8 cellular contexts compared by ENCODE assay signal in genomic region chr7:75914655-75915415, GRCh38. TPM values are rescaled to one million over a fixed set of nuclear protein-coding genes. Genes with fewer than 3 reads are reported as not detected.
DNase-seq lines count a peak whose midpoint lies in the region; ATAC-seq and TF ChIP-seq lines count a peak whose summit lies in the region.

Gene POR (plus strand): TSS chr7:75915155. CDS start chr7:75954002, 38,847 bp downstream.

- H3K9me3 ChIP-seq in SK-N-MC (ENCODE audit: low read depth, low read length) (no peaks in the 10 kb centered on the region), gastroesophageal sphincter (no peaks in the 10 kb centered on the region)

- TF ChIP-seq CTCF in HFF-Myc (IDR thresholded peaks at IDR 0.05; ENCODE audit: low read depth, low read length, missing control alignments) (no peak), gastroesophageal sphincter (IDR thresholded peaks at IDR 0.05) (peak in 3 of 4 experiments; percentile 34 to 45 (median 39))

- H3K27me3 Mint-ChIP-seq in activated naive CD4-positive, alpha-beta T cell treated with anti-CD3 and anti-CD28 coated beads, Interleukin-2, amount 10 ng/mL, durations not matched to agents 7 days and 5 days = peaks cover 32% of the 10 kb centered on the region

- peak within 1 kb of the TSS; percentile 88 for H3K27ac Mint-ChIP-seq in activated naive CD4-positive, alpha-beta T cell treated with anti-CD3 and anti-CD28 coated beads, Interleukin-2, amount 10 ng/mL, durations not matched to agents 7 days and 5 days

- peak; percentile 98 for ATAC-seq in gastroesophageal sphincter

- TF ChIP-seq POLR2A in gastroesophageal sphincter (IDR thresholded peaks at IDR 0.05) = peak; percentile 99

- H3K4me1 ChIP-seq in gastroesophageal sphincter = peaks cover 0 to 41% (median 7%) of the 10 kb centered on the region in 3 donors

- H3K9ac ChIP-seq in SK-N-MC (ENCODE audit: insufficient read length) = peak within 1 kb of the TSS; percentile 84

- H3K4me3 ChIP-seq in HFF-Myc (replicated peaks; ENCODE audit: low read depth, low read length) (peak within 1 kb of the TSS; percentile 90), SK-N-MC (peak within 1 kb of the TSS; percentile 96), gastroesophageal sphincter (peak within 1 kb of the TSS; percentile 71 to 76)

- H3K9me3 Mint-ChIP-seq in activated naive CD4-positive, alpha-beta T cell treated with anti-CD3 and anti-CD28 coated beads, Interleukin-2, amount 10 ng/mL, durations not matched to agents 7 days and 5 days = no peaks in the 10 kb centered on the region

- no peaks in the 10 kb centered on the region for H3K36me3 ChIP-seq in SK-N-MC (ENCODE audit: insufficient read depth, low read length)
- no peaks in the 10 kb centered on the region for H3K36me3 ChIP-seq in gastroesophageal sphincter

- H3K27ac ChIP-seq in SK-N-MC = no peak within 1 kb of the TSS
- peak within 1 kb of the TSS; percentile 59 to 95 (median 92) for H3K27ac ChIP-seq in gastroesophageal sphincter

- peak within 1 kb of the TSS; percentile 83 for H3K4me3 Mint-ChIP-seq in activated naive CD4-positive, alpha-beta T cell treated with anti-CD3 and anti-CD28 coated beads, Interleukin-2, amount 10 ng/mL, durations not matched to agents 7 days and 5 days

- peaks cover 26% of the 10 kb centered on the region for H3K4me1 Mint-ChIP-seq in activated naive CD4-positive, alpha-beta T cell treated with anti-CD3 and anti-CD28 coated beads, Interleukin-2, amount 10 ng/mL, durations not matched to agents 7 days and 5 days

- WGBS in gastroesophageal sphincter (ENCODE audit: low coverage in 1 of 2), 2 donors = 0% methylated on average over 12 of the region's 82 CpGs; no CpG with 5 or more reads in 1 of the 2 donors

- no peaks in the 10 kb centered on the region for H3K36me3 Mint-ChIP-seq in activated naive CD4-positive, alpha-beta T cell treated with anti-CD3 and anti-CD28 coated beads, Interleukin-2, amount 10 ng/mL, durations not matched to agents 7 days and 5 days

- H3K27me3 ChIP-seq in gastroesophageal sphincter = no peaks in the 10 kb centered on the region

- DNase-seq in GM04504 (ENCODE audit: low read depth) (peak; percentile 81), HFF-Myc (ENCODE audit: extremely low read depth, low read depth) (peak; percentile 49), NAMALWA (ENCODE audit: low spot score) (peak; percentile 98), SK-N-MC (ENCODE audit: low read depth, low spot score) (no peak), nucleus accumbens (lab: John Stamatoyannopoulos, UW) (peak; percentile 55 to 99 (median 94)), superior temporal gyrus (ENCODE audit: extremely low spot score) (peak; percentile 93)
- DNase-seq in activated naive CD4-positive, alpha-beta T cell treated with anti-CD3 and anti-CD28 coated beads, Interleukin-2, amount 10 ng/mL, durations not matched to agents 7 days and 5 days = peak; percentile 96

- CTCF ChIA-PET in activated naive CD4-positive, alpha-beta T cell treated with anti-CD3 and anti-CD28 coated beads, Interleukin-2, amount 10 ng/mL, durations not matched to agents 7 days and 5 days (lab: Charles Lee) = interaction anchor here (1.3 to 2.2 kb wide), 2 partner anchors 11 to 105 kb away, joined by 3 to 8 read pairs; no protein-coding TSS in a partner anchor

- no peak for TF ChIP-seq EP300 in gastroesophageal sphincter (IDR thresholded peaks at IDR 0.05)

RNA-seq across cellular contexts. Expression of gene POR, which starts in this region (rescaled TPM):
- total RNA-seq in gastroesophageal sphincter = 10 to 100 TPM; 31.5 to 54.3 (median 47.7) TPM
